In genomic region chr2:108428286-108429009, GRCh38 we compare ENCODE assay signal across 24 cellular contexts. TPM values are rescaled to one million over a fixed set of nuclear protein-coding genes. Genes with fewer than 3 reads are reported as not detected.
"Had no signal": no experiment of that assay in that cellular context is flagged by ENCODE, and none has a peak within 500 bp of the region (broad histone marks: within the 10 kb centered on the region; RNA-seq: fewer than 3 reads in every experiment).

No MANE protein-coding gene starts in this region.

- H2AFZ ChIP-seq: hepatocyte, parathyroid adenoma had no signal

- H3K27me3 ChIP-seq: colonic mucosa, foreskin keratinocyte, gastroesophageal sphincter, heart left ventricle, hepatocyte, neutrophil, right lobe of liver, stomach, testis, tibial artery, upper lobe of left lung had no signal

- H3K4me1 ChIP-seq: colonic mucosa, foreskin keratinocyte, gastroesophageal sphincter, heart left ventricle, parathyroid adenoma, right lobe of liver, stomach, testis, tibial artery, upper lobe of left lung had no signal

- H3K4me2 ChIP-seq: hepatocyte, smooth muscle cell had no signal

- H3K79me2 ChIP-seq: hepatocyte, parathyroid adenoma had no signal

- H3K9ac ChIP-seq: parathyroid adenoma had no signal

- H3K9me3 ChIP-seq: colonic mucosa, gastroesophageal sphincter, heart left ventricle, mucosa of descending colon, neutrophil, right lobe of liver, stomach, testis, tibial artery, upper lobe of left lung had no signal

- H3K4me3 ChIP-seq: colonic mucosa, gastroesophageal sphincter, heart left ventricle, hepatocyte, lung, mucosa of descending colon, right lobe of liver, smooth muscle cell, stomach, testis, tibial artery, upper lobe of left lung had no signal

- DNase-seq: colonic mucosa; effector memory CD8-positive, alpha-beta T cell; foreskin keratinocyte; heart left ventricle; kidney; mesenchymal stem cell; mucosa of descending colon; naive B cell; right lobe of liver; stimulated activated CD4-positive, alpha-beta T cell treated with anti-CD3 and anti-CD28 coated beads, Interleukin-2, amount 100 ng/mL, for 24 hours; stimulated activated CD4-positive, alpha-beta T cell treated with anti-CD3 and anti-CD28 coated beads, Interleukin-4, amount 100 ng/mL, for 24 hours; stimulated activated naive CD4-positive, alpha-beta T cell treated with Interleukin-2 at 50 U/mL for 16 hours; stomach; substantia nigra; testis; tibial artery; upper lobe of left lung had no signal

- H3K27ac ChIP-seq: colonic mucosa, foreskin keratinocyte, gastroesophageal sphincter, heart left ventricle, hepatocyte, neutrophil, parathyroid adenoma, right lobe of liver, stomach, testis, tibial artery, upper lobe of left lung had no signal

- H3K36me3 ChIP-seq: colonic mucosa, gastroesophageal sphincter, heart left ventricle, neutrophil, right lobe of liver, stomach, tibial artery, upper lobe of left lung had no signal

RNA-seq across cellular contexts. Expression of gene SULT1C4, which starts 50.7 kb away (rescaled TPM):
- total RNA-seq: foreskin keratinocyte; natural killer cell treated with Interleukin-12 subunit alpha and Interleukin-12 subunit beta and Interleukin-15 and Interleukin-18, amount 100 ng/mL, for 72 hours had no signal
- polyA plus RNA-seq: foreskin keratinocyte had no signal
